In the genomic region with DNA sequence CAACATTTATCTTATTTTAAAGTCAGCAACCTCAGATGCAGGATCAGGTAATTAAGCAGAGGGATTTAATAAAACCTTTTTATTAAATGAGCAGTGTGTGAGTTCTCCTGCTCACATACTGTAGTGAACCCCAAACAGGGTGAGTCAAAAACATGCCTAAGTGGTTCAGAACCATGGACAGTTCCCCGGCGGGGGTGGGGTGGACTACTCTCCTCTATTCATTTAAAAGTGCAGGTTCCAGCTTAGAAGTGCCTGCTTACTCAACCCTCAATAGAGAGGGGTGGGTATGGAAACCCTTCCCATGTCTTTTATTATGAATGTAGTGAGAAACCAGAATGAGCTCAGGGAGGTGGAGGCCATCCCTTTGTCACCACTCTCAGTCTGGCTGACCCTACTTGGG, we compare ENCODE assay signal across 11 cellular contexts.
DNase-seq lines count a peak whose midpoint lies in the region; ATAC-seq, FAIRE-seq and TF ChIP-seq lines count a peak whose summit lies in the region.
"Had no signal": no experiment of that assay in that cellular context is flagged by ENCODE, and none has a peak within 500 bp of the region (broad histone marks: within the 10 kb centered on the region; RNA-seq: fewer than 3 reads in every experiment).

No MANE protein-coding gene starts in this region.

- peaks cover 7% of the 10 kb centered on the region for H3K27me3 Mint-ChIP-seq in H9 (ENCODE audit: low read depth)

- no peak for TF ChIP-seq CTCF in H9 (conservative IDR thresholded peaks at IDR 0.05)
- TF ChIP-seq CTCF in K562 (IDR thresholded peaks at IDR 0.05 in 2 of 3, conservative IDR thresholded peaks at IDR 0.05 in 1 of 3; ENCODE audit: insufficient read depth in 2 of 3, low read depth in 1 of 3, low read length in 3 of 3), result no peak
- TF ChIP-seq CTCF in spleen (IDR thresholded peaks at IDR 0.05 in 8 of 11, conservative IDR thresholded peaks at IDR 0.05 in 3 of 11), result no peak
- no peak for TF ChIP-seq CTCF in psoas muscle (IDR thresholded peaks at IDR 0.05)

- H3T11ph ChIP-seq in H9 (ENCODE audit: low read length), result no peak overlapping the region

- H3K18ac ChIP-seq in H9 (ENCODE audit: insufficient read length, low read depth, low read length), result no peak overlapping the region

- H3K4me2 ChIP-seq in H9 (ENCODE audit: insufficient read depth, insufficient read length, low read length) (no peak overlapping the region), K562 (ENCODE audit: insufficient read depth, low read length) (no peak overlapping the region)
- H3K4me2 ChIP-seq: PC-9 had no signal

- no peak overlapping the region for H4K8ac ChIP-seq in H9 (replicated peaks; ENCODE audit: insufficient read length, low read depth, low read length)

- H4K20me1 ChIP-seq in H9 (ENCODE audit: control insufficient read depth, insufficient read depth, insufficient read length) (no peaks in the 10 kb centered on the region), K562 (replicated peaks; ENCODE audit: control insufficient read depth, insufficient read depth, low read length) (peaks cover 3% of the 10 kb centered on the region; the same call in 1 of the 2 replicates)

- H3K36me3 ChIP-seq in K562 (ENCODE audit: control insufficient read depth, insufficient read depth, low read length) (no peaks in the 10 kb centered on the region), spleen (no peaks in the 10 kb centered on the region), psoas muscle (ENCODE audit: insufficient read depth in 1 of 2, low read depth in 1 of 2) (no peaks in the 10 kb centered on the region)

- WGBS in H9 (ENCODE audit: extremely low coverage, insufficient read length, low lambda C conversion rate), result no CpG with 5 or more reads among the region's 2 CpGs
- 0% methylated on average over 2 of the region's 2 CpGs for WGBS in K562 (ENCODE audit: insufficient coverage, low coverage, missing lambda C conversion rate)
- WGBS in spleen, 5 donors, result 2 to 18% (median 8%) methylated on average over 2 of the region's 2 CpGs
- WGBS in psoas muscle, 3 donors, result 3 to 5% (median 4%) methylated on average over 2 of the region's 2 CpGs

- H3K27ac ChIP-seq in H9 (ENCODE audit: insufficient read length, low read depth, low read length) (no peak overlapping the region), K562 (ENCODE audit: extremely low read depth, low read depth, low read length) (no peak overlapping the region), spleen (no peak overlapping the region), psoas muscle (no peak overlapping the region)
- H3K27ac ChIP-seq: PC-9 had no signal

- intact Hi-C loops in K562 (cut with micrococcal nuclease), result no loop called here
- intact Hi-C loops in left ventricle myocardium superior (cut with micrococcal nuclease), result no loop called here
- intact Hi-C loops in spleen (cut with DNase I; ENCODE audit: low total_unique reads), result no loop called here
- intact Hi-C loops in psoas muscle (cut with DNase I), result no loop called here

- H4K5ac ChIP-seq in H9 (ENCODE audit: insufficient read length, low read depth, low read length), result no peak overlapping the region

- H3K9ac ChIP-seq in H9 (ENCODE audit: extremely low read depth, insufficient read length, low read length) (no peak overlapping the region), K562 (ENCODE audit: insufficient read depth in 1 of 2, low read depth in 2 of 2, low read length in 2 of 2) (no peak overlapping the region)

- no peak overlapping the region for H3K23ac ChIP-seq in H9 (ENCODE audit: insufficient read length, low read depth, low read length)

- FAIRE-seq in K562 (lab: Jason Lieb, UNC), result peak; percentile 49

- H3K4me3 ChIP-seq in K562, result no peak overlapping the region
- no peak overlapping the region for H3K4me3 ChIP-seq in spleen
- no peak overlapping the region for H3K4me3 ChIP-seq in psoas muscle
- H3K4me3 ChIP-seq: PC-9 had no signal

- no peak overlapping the region for H3K4ac ChIP-seq in H9 (ENCODE audit: low read depth, low read length)

- no peak overlapping the region for H2BK120ac ChIP-seq in H9 (ENCODE audit: low read depth, low read length, poor library complexity, severe bottlenecking)

- no peak overlapping the region for H3K27ac Mint-ChIP-seq in H9
- H3K27ac Mint-ChIP-seq: brain; stimulated activated naive CD8-positive, alpha-beta T cell treated with anti-CD3 and anti-CD28 coated beads, Interleukin-15, Interleukin-2, amounts not matched to agents 100 ng/mL and 50 ng/mL, for 24 hours had no signal

- peaks cover 11 to 19% of the 10 kb centered on the region in 2 experiments; a peak in 2 of 4 replicates for H3K4me1 Mint-ChIP-seq in H9

- no peak overlapping the region for H3K14ac ChIP-seq in H9 (ENCODE audit: insufficient read depth, low read length)

- TF ChIP-seq EP300 in K562 (IDR thresholded peaks at IDR 0.05; ENCODE audit: low read length), result no peak

- H2AFZ ChIP-seq in H9 (ENCODE audit: low read length) (no peak overlapping the region), K562 (ENCODE audit: low read depth, low read length) (no peak overlapping the region)
- H2AFZ ChIP-seq: PC-9 had no signal

- ATAC-seq in K562, result peak; percentile 89
- no peak for ATAC-seq in left ventricle myocardium superior
- no peak for ATAC-seq in HG03457 (IDR thresholded peaks at IDR 0.05; ENCODE audit: unreplicated experiment)
- ATAC-seq in psoas muscle, result no peak

- CTCF ChIA-PET in K562 (lab: Yijun Ruan, JAX; ENCODE audit: low intra/inter-chr PET ratio), result no interaction called here

- H2BK5ac ChIP-seq in H9 (ENCODE audit: insufficient read length, low read length), result no peak overlapping the region

- no peak overlapping the region for H3K4me3 Mint-ChIP-seq in H9
- H3K4me3 Mint-ChIP-seq: brain; stimulated activated naive CD8-positive, alpha-beta T cell treated with anti-CD3 and anti-CD28 coated beads, Interleukin-15, Interleukin-2, amounts not matched to agents 100 ng/mL and 50 ng/mL, for 24 hours had no signal

- no peaks in the 10 kb centered on the region for H3K27me3 ChIP-seq in H9 (ENCODE audit: insufficient read depth, low read length)
- H3K27me3 ChIP-seq in K562 (ENCODE audit: control insufficient read depth in 2 of 2, insufficient read depth in 2 of 2, low read length in 2 of 2), result no peaks in the 10 kb centered on the region
- H3K27me3 ChIP-seq in spleen (replicated peaks in 1 of 7), result peaks cover 0 to 6% (median 0%) of the 10 kb centered on the region in 7 donors
- H3K27me3 ChIP-seq in psoas muscle (ENCODE audit: insufficient read depth in 3 of 3, low read length in 2 of 3), result no peaks in the 10 kb centered on the region

- no peak overlapping the region for H2BK12ac ChIP-seq in H9 (ENCODE audit: insufficient read length, low read depth, low read length)

- no peak overlapping the region for H4K91ac ChIP-seq in H9 (ENCODE audit: insufficient read length, low read depth, low read length)

- POLR2A ChIA-PET in K562 (lab: Yijun Ruan, JAX), result interaction anchor here (1.3 kb wide), 1 partner anchor 21 kb away, joined by 3 read pairs; no protein-coding TSS in a partner anchor

- no peaks in the 10 kb centered on the region for H3K9me1 ChIP-seq in K562 (ENCODE audit: control insufficient read depth, insufficient read depth, low read length)

- DNase-seq in H9, result peak; percentile 50
- peak; percentile 5 for DNase-seq in NOMO-1 treated with dmso at 0.1 percent for 144 hours (lab: John Stamatoyannopoulos, UW; ENCODE audit: unreplicated experiment)
- peak; percentile 51 to 72 (median 66) for DNase-seq in K562 (ENCODE audit: extremely low read depth in 1 of 4, low spot score in 3 of 4)
- peak; percentile 9 for DNase-seq in pons (ENCODE audit: low spot score)
- DNase-seq in left ventricle myocardium superior, result no peak
- DNase-seq in spleen, result no peak
- no peak for DNase-seq in psoas muscle

- TF ChIP-seq POLR2A in K562 (conservative IDR thresholded peaks at IDR 0.05) (no peak), spleen (IDR thresholded peaks at IDR 0.05) (no peak)

- H2BK15ac ChIP-seq in H9 (ENCODE audit: low read depth, low read length), result no peak overlapping the region

- H3K56ac ChIP-seq in H9 (ENCODE audit: insufficient read length, low read depth, low read length), result no peak overlapping the region

- no peak overlapping the region for H2BK20ac ChIP-seq in H9 (ENCODE audit: low read depth, low read length, poor library complexity, severe bottlenecking)

- H3K4me1 ChIP-seq in H9 (ENCODE audit: insufficient read depth, low read length) (no peaks in the 10 kb centered on the region), K562 (replicated peaks in 1 of 2; ENCODE audit: control insufficient read depth in 2 of 2, insufficient read depth in 2 of 2, low read length in 2 of 2) (no peaks in the 10 kb centered on the region), spleen (no peaks in the 10 kb centered on the region), psoas muscle (no peaks in the 10 kb centered on the region)

- in situ Hi-C loops in K562 (cut with MboI), result no loop called here

- no peaks in the 10 kb centered on the region for H3K23me2 ChIP-seq in H9 (ENCODE audit: insufficient read length, low read depth, low read length, poor library complexity, severe bottlenecking)

- no peak for TF ChIP-seq RAD21 in K562 (CRISPR knock-in tag; conservative IDR thresholded peaks at IDR 0.05 in 1 of 2, IDR thresholded peaks at IDR 0.05 in 1 of 2)

- H3K36me3 Mint-ChIP-seq in H9 (ENCODE audit: insufficient read depth in 1 of 3, low read depth in 3 of 3), result no peaks in the 10 kb centered on the region
- H3K36me3 Mint-ChIP-seq: brain had no signal

- no peaks in the 10 kb centered on the region for H3K9me3 Mint-ChIP-seq in H9
- H3K9me3 Mint-ChIP-seq: brain; stimulated activated naive CD8-positive, alpha-beta T cell treated with anti-CD3 and anti-CD28 coated beads, Interleukin-15, Interleukin-2, amounts not matched to agents 100 ng/mL and 50 ng/mL, for 24 hours had no signal

- H3K9me3 ChIP-seq in H9 (ENCODE audit: control insufficient read depth, low read depth, low read length) (no peaks in the 10 kb centered on the region), K562 (replicated peaks; ENCODE audit: control insufficient read depth, insufficient read depth, low read depth, low read length) (no peaks in the 10 kb centered on the region), spleen (no peaks in the 10 kb centered on the region), psoas muscle (no peaks in the 10 kb centered on the region)

- no TSS peak for BruUV-seq in K562 (replicated peaks; lab: Mats Ljungman, UMichigan)

- H3K79me2 ChIP-seq in H9 (ENCODE audit: insufficient read depth, low read length), result no peaks in the 10 kb centered on the region
- no peaks in the 10 kb centered on the region for H3K79me2 ChIP-seq in K562 (ENCODE audit: control insufficient read depth, insufficient read depth, low read length)

- H2AK5ac ChIP-seq in H9 (ENCODE audit: insufficient read length, low read length), result no peak overlapping the region

- H3K79me1 ChIP-seq in H9 (ENCODE audit: insufficient read depth, low read depth, low read length, poor library complexity, severe bottlenecking), result no peaks in the 10 kb centered on the region

Comparison
In these comparisons a context has a peak if more than half of its experiments do, and no peak if none do; other contexts are left out.
1. DNase-seq: peak in H9 (single experiment), NOMO-1 treated with dmso at 0.1 percent for 144 hours (single experiment), K562 (4 of 4) and pons (single experiment); none in left ventricle myocardium superior (single experiment), spleen (single experiment) and psoas muscle (0 of 2).